19 cellular contexts compared by ENCODE assay signal in genomic region chr9:136990233-136990911, GRCh38. TPM values are rescaled to one million over a fixed set of nuclear protein-coding genes. Genes with fewer than 3 reads are reported as not detected.
DNase-seq lines count a peak whose midpoint lies in the region; ATAC-seq, FAIRE-seq and TF ChIP-seq lines count a peak whose summit lies in the region.
"Had no signal": no experiment of that assay in that cellular context is flagged by ENCODE, and none has a peak within 500 bp of the region (broad histone marks: within the 10 kb centered on the region; RNA-seq: fewer than 3 reads in every experiment).

No MANE protein-coding gene starts in this region.

- peaks cover 6% of the 10 kb centered on the region; the same call in 1 of the 2 replicates for H4K20me1 ChIP-seq in Karpas-422 (ENCODE audit: insufficient read depth, low read depth, low read length)

- no peak overlapping the region for H3K9ac ChIP-seq in Karpas-422 (ENCODE audit: low read length)

- H3K4me2 ChIP-seq in Karpas-422 (ENCODE audit: low read depth, low read length, poor library complexity, severe bottlenecking), result no peak overlapping the region

- no peak overlapping the region for H3K4me3 ChIP-seq in Karpas-422 (ENCODE audit: low read length)
- H3K4me3 ChIP-seq: cardiac muscle cell, GM12878, thyroid gland had no signal

- no peaks in the 10 kb centered on the region for H3K9me3 ChIP-seq in Karpas-422 (ENCODE audit: low read length)
- H3K9me3 ChIP-seq: gastrocnemius medialis, thyroid gland had no signal

- POLR2A ChIA-PET in activated CD4-positive, alpha-beta memory T cell treated with anti-CD3 and anti-CD28 coated beads, Interleukin-2, amount 10 ng/mL, durations not matched to agents 7 days and 5 days (lab: Charles Lee), result interaction anchor here (2.3 to 3.7 kb wide), 2 partner anchors 13 to 27 kb away, joined by 7 to 29 read pairs; partner anchors contain the start of gene PTGDS

- peaks cover 2% of the 10 kb centered on the region for H3K36me3 Mint-ChIP-seq in activated T-cell treated with anti-CD3 and anti-CD28 coated beads, Interleukin-2, amount 50 U/mL, for 4 hours (ENCODE audit: insufficient read depth)
- peaks cover 10% of the 10 kb centered on the region for H3K36me3 Mint-ChIP-seq in activated CD4-positive, alpha-beta memory T cell treated with anti-CD3 and anti-CD28 coated beads, Interleukin-2, amount 10 ng/mL, durations not matched to agents 7 days and 5 days (ENCODE audit: low read depth)
- H3K36me3 Mint-ChIP-seq in nephron (ENCODE audit: low read depth), result no peaks in the 10 kb centered on the region

- H3K27ac Mint-ChIP-seq in activated CD4-positive, alpha-beta memory T cell treated with anti-CD3 and anti-CD28 coated beads, Interleukin-2, amount 10 ng/mL, durations not matched to agents 7 days and 5 days, result peak overlapping the region; percentile 65
- peak overlapping the region in 2 of 3 experiments; percentile 39 to 49 for H3K27ac Mint-ChIP-seq in nephron

- H3K27me3 Mint-ChIP-seq in activated T-cell treated with anti-CD3 and anti-CD28 coated beads, Interleukin-2, amount 50 U/mL, for 4 hours (ENCODE audit: low read depth), result peaks cover 7% of the 10 kb centered on the region
- peaks cover 34% of the 10 kb centered on the region for H3K27me3 Mint-ChIP-seq in activated CD4-positive, alpha-beta memory T cell treated with anti-CD3 and anti-CD28 coated beads, Interleukin-2, amount 10 ng/mL, durations not matched to agents 7 days and 5 days
- H3K27me3 Mint-ChIP-seq in nephron (ENCODE audit: low read depth), result peaks cover 8% of the 10 kb centered on the region

- CTCF ChIA-PET in activated CD4-positive, alpha-beta memory T cell treated with anti-CD3 and anti-CD28 coated beads, Interleukin-2, amount 10 ng/mL, durations not matched to agents 7 days and 5 days (lab: Charles Lee), result interaction anchor here (0.6 kb wide), 1 partner anchor 112 kb away, joined by 4 read pairs; no protein-coding TSS in a partner anchor

- 0 out of 2 replicates have a peak, but pooled peaks cover 5% of the 10 kb centered on the region for H3K79me2 ChIP-seq in Karpas-422 (ENCODE audit: low read length)

- TF ChIP-seq CTCF in nephron (IDR thresholded peaks at IDR 0.05; ENCODE audit: unreplicated experiment in 3 of 3) (no peak), D721Med (IDR thresholded peaks at IDR 0.05; ENCODE audit: insufficient read depth, missing control alignments) (no peak)

- peak overlapping the region; percentile 79 for H3K4me3 Mint-ChIP-seq in activated T-cell treated with anti-CD3 and anti-CD28 coated beads, Interleukin-2, amount 50 U/mL, for 4 hours
- H3K4me3 Mint-ChIP-seq in activated CD4-positive, alpha-beta memory T cell treated with anti-CD3 and anti-CD28 coated beads, Interleukin-2, amount 10 ng/mL, durations not matched to agents 7 days and 5 days, result peak overlapping the region; percentile 51
- H3K4me3 Mint-ChIP-seq in nephron, result peak overlapping the region; percentile 71 to 84 (median 72)

- H3K9me2 ChIP-seq in Karpas-422 (replicated peaks; ENCODE audit: insufficient read depth, low read length), result no peaks in the 10 kb centered on the region

- no peaks in the 10 kb centered on the region for H3K27me3 ChIP-seq in Karpas-422 (ENCODE audit: low read length)
- H3K27me3 ChIP-seq: thyroid gland had no signal

- H3K36me3 ChIP-seq in Karpas-422 (ENCODE audit: insufficient read depth, low read length), result no peaks in the 10 kb centered on the region
- H3K36me3 ChIP-seq: cardiac muscle cell, thyroid gland had no signal

- H3K27ac ChIP-seq in Karpas-422 (ENCODE audit: low read length), result no peak overlapping the region
- H3K27ac ChIP-seq: cardiac muscle cell had no signal

- no peak for DNase-seq in activated T-cell treated with anti-CD3 and anti-CD28 coated beads, Interleukin-2, amount 50 U/mL, for 4 hours
- DNase-seq in activated T-cell treated with anti-CD3 and anti-CD28 coated beads, Interleukin-2, amount 50 U/mL, for 1 hour, result no peak
- DNase-seq in DMS153 treated with DMSO at 0.1 percent for 48 hours (lab: John Stamatoyannopoulos, UW; ENCODE audit: unreplicated experiment) (peak; percentile 56), D721Med (ENCODE audit: insufficient read length, low spot score) (no peak), Karpas-422 (no peak)
- no peak for DNase-seq in activated CD4-positive, alpha-beta memory T cell treated with anti-CD3 and anti-CD28 coated beads, Interleukin-2, amount 10 ng/mL, durations not matched to agents 7 days and 5 days
- DNase-seq: activated gamma-delta T cell treated with Interleukin-2 at 50 U/mL for 16 hours, gastrocnemius medialis, NCI-H1048, NCI-H510A treated with DMSO at 0.1 percent for 48 hours, SW 1271 had no signal

- H3K4me1 Mint-ChIP-seq in activated T-cell treated with anti-CD3 and anti-CD28 coated beads, Interleukin-2, amount 50 U/mL, for 4 hours (ENCODE audit: low read depth), result peaks cover 19% of the 10 kb centered on the region
- peaks cover 24% of the 10 kb centered on the region for H3K4me1 Mint-ChIP-seq in activated CD4-positive, alpha-beta memory T cell treated with anti-CD3 and anti-CD28 coated beads, Interleukin-2, amount 10 ng/mL, durations not matched to agents 7 days and 5 days
- peaks cover 4% of the 10 kb centered on the region for H3K4me1 Mint-ChIP-seq in nephron

- no peaks in the 10 kb centered on the region for H3K9me3 Mint-ChIP-seq in activated T-cell treated with anti-CD3 and anti-CD28 coated beads, Interleukin-2, amount 50 U/mL, for 4 hours
- H3K9me3 Mint-ChIP-seq in activated CD4-positive, alpha-beta memory T cell treated with anti-CD3 and anti-CD28 coated beads, Interleukin-2, amount 10 ng/mL, durations not matched to agents 7 days and 5 days, result no peaks in the 10 kb centered on the region
- H3K9me3 Mint-ChIP-seq in nephron, result no peaks in the 10 kb centered on the region

- H2AFZ ChIP-seq in Karpas-422 (ENCODE audit: low read length), result no peak overlapping the region

- no peak for ATAC-seq in activated T-cell treated with anti-CD3 and anti-CD28 coated beads, Interleukin-2, amount 50 U/mL, for 4 hours
- no peak for ATAC-seq in HG02588 (IDR thresholded peaks at IDR 0.05; ENCODE audit: unreplicated experiment)
- ATAC-seq: gastrocnemius medialis, GM12878 had no signal

- H3K4me1 ChIP-seq in Karpas-422 (ENCODE audit: low read length), result peaks cover 16% of the 10 kb centered on the region

- FAIRE-seq in D721Med (lab: Jason Lieb, UNC), result no peak
- FAIRE-seq: GM12878, HTR-8/SVneo, RCC 7860 had no signal

RNA-seq across cellular contexts. Expression of gene PAXX, which starts 1.9 kb away (rescaled TPM):
- total RNA-seq in activated T-cell treated with anti-CD3 and anti-CD28 coated beads, Interleukin-2, amount 50 U/mL, for 4 hours, result 100 to 1,000 TPM; 106 to 126 (median 123) TPM
- 10 to 100 TPM; 64.4 to 68.5 TPM for total RNA-seq in activated CD4-positive, alpha-beta memory T cell treated with anti-CD3 and anti-CD28 coated beads, Interleukin-2, amount 10 ng/mL, durations not matched to agents 7 days and 5 days
- total RNA-seq in Karpas-422 (2014; rRNA removed; shearing (Covaris generic); ENCODE audit: low replicate concordance), result 20.1 and 62.6 TPM in 2 replicates

RNA-seq across cellular contexts. Expression of gene CLIC3, which starts 6.0 kb away (rescaled TPM):
- under 1 TPM in 2 of 3 donors, not detected in 1; 0.18 to 0.54 TPM for total RNA-seq in activated T-cell treated with anti-CD3 and anti-CD28 coated beads, Interleukin-2, amount 50 U/mL, for 4 hours
- 1 to 10 TPM; 3.7 to 4.9 TPM for total RNA-seq in activated CD4-positive, alpha-beta memory T cell treated with anti-CD3 and anti-CD28 coated beads, Interleukin-2, amount 10 ng/mL, durations not matched to agents 7 days and 5 days
- not detected in 2 replicates for total RNA-seq in Karpas-422 (2014; rRNA removed; shearing (Covaris generic); ENCODE audit: low replicate concordance)
- total RNA-seq: cardiac muscle cell, GM12878 had no signal

RNA-seq across cellular contexts. Expression of gene LCNL1, which starts 7.6 kb away (rescaled TPM):
- not detected for total RNA-seq in activated T-cell treated with anti-CD3 and anti-CD28 coated beads, Interleukin-2, amount 50 U/mL, for 4 hours
- 1 to 10 TPM in 1 of 2 experiments, under 1 TPM in 1; 0.98 to 1.0 TPM for total RNA-seq in activated CD4-positive, alpha-beta memory T cell treated with anti-CD3 and anti-CD28 coated beads, Interleukin-2, amount 10 ng/mL, durations not matched to agents 7 days and 5 days
- total RNA-seq in Karpas-422 (2014; rRNA removed; shearing (Covaris generic); ENCODE audit: low replicate concordance), result not detected in 2 replicates
- total RNA-seq: Daoy, GM12878 had no signal

RNA-seq across cellular contexts. Expression of gene PTGDS, which starts 13.1 kb away (rescaled TPM):
- total RNA-seq in activated T-cell treated with anti-CD3 and anti-CD28 coated beads, Interleukin-2, amount 50 U/mL, for 4 hours, result under 1 TPM in 2 of 3 donors, not detected in 1; 0.30 to 0.51 TPM
- total RNA-seq in activated CD4-positive, alpha-beta memory T cell treated with anti-CD3 and anti-CD28 coated beads, Interleukin-2, amount 10 ng/mL, durations not matched to agents 7 days and 5 days, result 10 to 100 TPM; 44.2 to 45.4 TPM
- not detected in 2 replicates for total RNA-seq in Karpas-422 (2014; rRNA removed; shearing (Covaris generic); ENCODE audit: low replicate concordance)
- total RNA-seq: Daoy, GM12878 had no signal

RNA-seq across cellular contexts. Expression of gene ABCA2, which starts 37.7 kb away (rescaled TPM):
- total RNA-seq in activated T-cell treated with anti-CD3 and anti-CD28 coated beads, Interleukin-2, amount 50 U/mL, for 4 hours, result 10 to 100 TPM in 2 of 3 donors, 1 to 10 TPM in 1; 9.1 to 15.3 (median 14.3) TPM
- total RNA-seq in activated CD4-positive, alpha-beta memory T cell treated with anti-CD3 and anti-CD28 coated beads, Interleukin-2, amount 10 ng/mL, durations not matched to agents 7 days and 5 days, result 10 to 100 TPM; 55.5 to 65.9 TPM
- total RNA-seq in Karpas-422 (2014; rRNA removed; shearing (Covaris generic); ENCODE audit: low replicate concordance), result 2.4 and 6.4 TPM in 2 replicates
